ENCODE assay signal across 1 cellular context in genomic region chr3:186110975-186111974, GRCh38.
TF ChIP-seq lines count a peak whose summit lies in the region.

No MANE protein-coding gene starts in this region.

TF ChIP-seq in WTC11, 78 proteins besides CTCF, POLR2A, EP300 and RAD21 (continued from another document):
- no peak for TF ChIP-seq USF1 (CRISPR knock-in tag; IDR thresholded peaks at IDR 0.05)
